Comparison of ENCODE assay signal across 27 cellular contexts in the genomic region with DNA sequence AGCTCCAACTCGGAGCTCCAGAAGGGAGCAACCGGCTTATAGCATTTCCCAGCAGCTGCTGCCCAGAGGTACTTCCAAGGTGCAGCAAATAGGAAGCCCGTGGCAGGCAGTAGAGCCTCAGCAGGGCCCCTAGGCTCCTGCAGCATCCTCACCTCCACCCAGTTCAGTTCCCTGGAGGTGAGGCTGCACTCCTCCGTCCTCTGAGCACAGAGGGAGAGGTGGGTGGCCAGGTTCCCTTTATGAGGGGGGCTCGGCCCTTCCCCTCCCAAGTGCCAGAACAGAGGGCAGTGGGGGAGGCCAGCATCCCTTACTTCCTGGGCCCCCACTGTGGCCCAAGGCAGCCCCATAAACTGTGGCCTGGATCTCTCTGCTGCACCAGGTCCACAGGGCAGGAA.
"Had no signal": no experiment of that assay in that cellular context is flagged by ENCODE, and none has a peak within 500 bp of the region (broad histone marks: within the 10 kb centered on the region; RNA-seq: fewer than 3 reads in every experiment).

No MANE protein-coding gene starts in this region.

- H3K4me3 Mint-ChIP-seq: central memory CD8-positive, alpha-beta T cell; immature natural killer cell; naive thymus-derived CD4-positive, alpha-beta T cell; nephron; stimulated activated effector memory CD8-positive, alpha-beta T cell treated with anti-CD3 and anti-CD28 coated beads, Interleukin-12 subunit alpha, Interleukin-12 subunit beta, amount 100 ng/mL, for 72 hours had no signal

- ATAC-seq: heart right ventricle; left lung; naive thymus-derived CD4-positive, alpha-beta T cell; pancreas; right lobe of liver; stimulated activated effector memory CD8-positive, alpha-beta T cell treated with anti-CD3 and anti-CD28 coated beads, Interleukin-12 subunit alpha, Interleukin-12 subunit beta, amount 100 ng/mL, for 72 hours had no signal

- H3K4me1 ChIP-seq: esophagus squamous epithelium, heart right ventricle, left lung, pancreas, right lobe of liver, stomach, thyroid gland had no signal

- H3K27me3 Mint-ChIP-seq: central memory CD8-positive, alpha-beta T cell; naive thymus-derived CD4-positive, alpha-beta T cell had no signal

- H3K9me3 Mint-ChIP-seq: central memory CD8-positive, alpha-beta T cell; immature natural killer cell; nephron; stimulated activated effector memory CD8-positive, alpha-beta T cell treated with anti-CD3 and anti-CD28 coated beads, Interleukin-12 subunit alpha, Interleukin-12 subunit beta, amount 100 ng/mL, for 72 hours had no signal

- H3K27ac ChIP-seq: coronary artery, esophagus squamous epithelium, heart right ventricle, left lung, pancreas, right lobe of liver, stomach, thyroid gland had no signal

- H3K27me3 ChIP-seq: esophagus squamous epithelium, heart right ventricle, left lung, pancreas, right lobe of liver, stomach, thyroid gland had no signal

- H3K4me3 ChIP-seq: coronary artery, esophagus squamous epithelium, heart right ventricle, left lung, pancreas, right lobe of liver, smooth muscle cell, stomach, thyroid gland had no signal

- H3K4me1 Mint-ChIP-seq: central memory CD8-positive, alpha-beta T cell; immature natural killer cell; stimulated activated effector memory CD8-positive, alpha-beta T cell treated with anti-CD3 and anti-CD28 coated beads, Interleukin-12 subunit alpha, Interleukin-12 subunit beta, amount 100 ng/mL, for 72 hours had no signal

- H3K9me3 ChIP-seq: esophagus squamous epithelium, heart right ventricle, left lung, pancreas, right lobe of liver, stomach, thyroid gland had no signal

- H3K4me2 ChIP-seq: smooth muscle cell had no signal

- H3K27ac Mint-ChIP-seq: nephron; stimulated activated effector memory CD8-positive, alpha-beta T cell treated with anti-CD3 and anti-CD28 coated beads, Interleukin-12 subunit alpha, Interleukin-12 subunit beta, amount 100 ng/mL, for 72 hours had no signal

- DNase-seq: dermis blood vessel endothelial cell; effector memory CD4-positive, alpha-beta T cell; erythroblast; esophagus squamous epithelium; foreskin melanocyte; glutamatergic neuron; heart right ventricle; hypothalamus; immature natural killer cell; mesenchymal stem cell; midbrain; naive thymus-derived CD4-positive, alpha-beta T cell; nucleus accumbens; right lobe of liver; stimulated activated CD4-positive, alpha-beta T cell treated with anti-CD3 and anti-CD28 coated beads, Interleukin-2, amount 100 ng/mL, for 24 hours; stimulated activated CD4-positive, alpha-beta T cell treated with anti-CD3 and anti-CD28 coated beads, Interleukin-4, amount 100 ng/mL, for 24 hours; stimulated activated naive CD4-positive, alpha-beta T cell treated with Interleukin-2 at 50 U/mL for 16 hours; stomach; thyroid gland; trophoblast cell had no signal

- H3K36me3 ChIP-seq: pancreas, right lobe of liver, thyroid gland had no signal
